In the genomic region with DNA sequence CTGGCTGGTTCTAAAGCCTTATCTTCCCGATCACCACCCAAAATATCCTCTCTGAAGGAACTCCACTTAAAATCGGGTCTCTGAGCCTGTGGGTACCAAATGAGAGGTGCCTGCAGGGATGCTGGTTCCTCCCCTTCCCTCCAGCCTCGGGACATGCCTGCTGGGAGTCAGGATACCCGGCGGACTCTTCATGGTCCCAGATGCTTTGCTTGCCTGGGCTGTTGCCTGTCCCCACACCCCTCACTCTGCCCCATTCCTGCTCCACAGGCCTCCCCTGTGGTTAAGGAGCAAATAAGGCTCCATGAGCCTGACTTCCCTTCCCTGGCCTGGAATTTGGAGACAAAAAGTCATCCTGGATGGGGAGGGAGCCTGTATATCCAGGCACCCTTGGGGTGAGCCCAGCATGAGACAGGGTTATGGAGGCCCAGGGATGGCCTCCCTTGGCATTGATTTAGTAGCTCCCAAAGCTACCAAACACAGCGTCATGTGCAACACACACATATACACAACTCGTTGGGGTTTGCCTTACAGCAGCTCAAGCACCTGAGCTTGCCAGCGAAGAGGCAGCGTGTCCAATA, we compare ENCODE assay signal across 23 cellular contexts. TPM values are rescaled to one million over a fixed set of nuclear protein-coding genes. Genes with fewer than 3 reads are reported as not detected.
"Had no signal": no experiment of that assay in that cellular context is flagged by ENCODE, and none has a peak within 500 bp of the region (broad histone marks: within the 10 kb centered on the region; RNA-seq: fewer than 3 reads in every experiment).

No MANE protein-coding gene starts in this region.

- H3K9me3 ChIP-seq: breast epithelium, left lung, pancreas, transverse colon, uterus had no signal

- H3K36me3 Mint-ChIP-seq: activated CD8-positive, alpha-beta memory T cell treated with anti-CD3 and anti-CD28 coated beads, Interleukin-2, amount 10 ng/mL, durations not matched to agents 7 days and 5 days; activated naive CD4-positive, alpha-beta T cell treated with anti-CD3 and anti-CD28 coated beads, Interleukin-2, amount 50 U/mL, for 72 hours; stimulated activated naive B cell treated with anti-CD40 and anti-IgM and Interleukin-4, amounts not matched to agents 10 μg/mL and 1 μg/mL and 100 μg/mL, for 72 hours had no signal

- H3K4me1 ChIP-seq: breast epithelium, left lung, pancreas, transverse colon, uterus had no signal

- H3K27ac ChIP-seq: breast epithelium, left lung, pancreas, transverse colon had no signal

- H3K9me3 Mint-ChIP-seq: activated CD4-positive, alpha-beta T cell treated with anti-CD3 and anti-CD28 coated beads, Interleukin-2, amount 10 ng/mL, durations not matched to agents 7 days and 5 days; activated CD8-positive, alpha-beta T cell treated with anti-CD3 and anti-CD28 coated beads for 36 hours; activated naive CD4-positive, alpha-beta T cell treated with anti-CD3 and anti-CD28 coated beads, Interleukin-2, amount 50 U/mL, for 72 hours; nephron; stimulated activated naive B cell treated with anti-CD40 and anti-IgM and Interleukin-4, amounts not matched to agents 10 μg/mL and 1 μg/mL and 100 μg/mL, for 72 hours had no signal

- FAIRE-seq: astrocyte, pancreas had no signal

- H3K27me3 ChIP-seq: breast epithelium, pancreas, uterus had no signal

- H3K36me3 ChIP-seq: breast epithelium, left lung, pancreas, transverse colon, uterus had no signal

- H3K4me3 ChIP-seq: breast epithelium, left lung, pancreas, transverse colon, uterus had no signal

- DNase-seq: activated CD4-positive, alpha-beta T cell treated with anti-CD3 and anti-CD28 coated beads, Interleukin-2, amount 10 ng/mL, durations not matched to agents 7 days and 5 days; activated CD4-positive, CD25-positive, alpha-beta regulatory T cell treated with anti-CD3 and anti-CD28 coated beads, Interleukin-2, amount 50 U/mL, for 72 hours; activated CD8-positive, alpha-beta memory T cell treated with anti-CD3 and anti-CD28 coated beads, Interleukin-2, amount 10 ng/mL, durations not matched to agents 7 days and 5 days; activated CD8-positive, alpha-beta T cell treated with anti-CD3 and anti-CD28 coated beads for 36 hours; activated effector memory CD4-positive, alpha-beta T cell treated with anti-CD3 and anti-CD28 coated beads, Interleukin-2, amount 50 U/mL, for 16 hours; activated T-cell treated with anti-CD3 and anti-CD28 coated beads for 4 hours; erythroblast; foreskin fibroblast; mammary epithelial cell; midbrain; stimulated activated CD4-positive, alpha-beta T cell treated with anti-CD3 and anti-CD28 coated beads, Interleukin-2, amount 100 ng/mL, for 24 hours; stimulated activated naive B cell treated with anti-CD40 and anti-IgM and Interleukin-4, amounts not matched to agents 10 μg/mL and 1 μg/mL and 100 μg/mL, for 72 hours; SW 1271; T-helper 17 cell; transverse colon had no signal

- H3K4me3 Mint-ChIP-seq: activated CD4-positive, alpha-beta T cell treated with anti-CD3 and anti-CD28 coated beads, Interleukin-2, amount 10 ng/mL, durations not matched to agents 7 days and 5 days; activated CD8-positive, alpha-beta memory T cell treated with anti-CD3 and anti-CD28 coated beads, Interleukin-2, amount 10 ng/mL, durations not matched to agents 7 days and 5 days; activated CD8-positive, alpha-beta T cell treated with anti-CD3 and anti-CD28 coated beads for 36 hours; nephron; stimulated activated naive B cell treated with anti-CD40 and anti-IgM and Interleukin-4, amounts not matched to agents 10 μg/mL and 1 μg/mL and 100 μg/mL, for 72 hours; T-helper 17 cell had no signal

- ATAC-seq: activated CD8-positive, alpha-beta memory T cell treated with anti-CD3 and anti-CD28 coated beads, Interleukin-2, amount 10 ng/mL, durations not matched to agents 7 days and 5 days; activated CD8-positive, alpha-beta T cell treated with anti-CD3 and anti-CD28 coated beads for 36 hours; activated naive CD4-positive, alpha-beta T cell treated with anti-CD3 and anti-CD28 coated beads, Interleukin-2, amount 50 U/mL, for 72 hours; left lung; pancreas; right cardiac atrium; stimulated activated naive B cell treated with anti-CD40 and anti-IgM and Interleukin-4, amounts not matched to agents 10 μg/mL and 1 μg/mL and 100 μg/mL, for 72 hours; T-helper 17 cell had no signal

- H3K27ac Mint-ChIP-seq: activated CD4-positive, alpha-beta T cell treated with anti-CD3 and anti-CD28 coated beads, Interleukin-2, amount 10 ng/mL, durations not matched to agents 7 days and 5 days; activated CD8-positive, alpha-beta memory T cell treated with anti-CD3 and anti-CD28 coated beads, Interleukin-2, amount 10 ng/mL, durations not matched to agents 7 days and 5 days; activated CD8-positive, alpha-beta T cell treated with anti-CD3 and anti-CD28 coated beads for 36 hours; activated naive CD4-positive, alpha-beta T cell treated with anti-CD3 and anti-CD28 coated beads, Interleukin-2, amount 50 U/mL, for 72 hours; stimulated activated naive B cell treated with anti-CD40 and anti-IgM and Interleukin-4, amounts not matched to agents 10 μg/mL and 1 μg/mL and 100 μg/mL, for 72 hours; T-helper 17 cell had no signal

- H3K4me1 Mint-ChIP-seq: activated CD4-positive, alpha-beta T cell treated with anti-CD3 and anti-CD28 coated beads, Interleukin-2, amount 10 ng/mL, durations not matched to agents 7 days and 5 days; activated CD8-positive, alpha-beta memory T cell treated with anti-CD3 and anti-CD28 coated beads, Interleukin-2, amount 10 ng/mL, durations not matched to agents 7 days and 5 days had no signal

RNA-seq across cellular contexts. Expression of gene CORO2B, which starts 12.3 kb away (rescaled TPM):
- total RNA-seq: activated CD4-positive, alpha-beta T cell treated with anti-CD3 and anti-CD28 coated beads, Interleukin-2, amount 10 ng/mL, durations not matched to agents 7 days and 5 days; activated CD8-positive, alpha-beta memory T cell treated with anti-CD3 and anti-CD28 coated beads, Interleukin-2, amount 10 ng/mL, durations not matched to agents 7 days and 5 days; activated CD8-positive, alpha-beta T cell treated with anti-CD3 and anti-CD28 coated beads for 36 hours; T-helper 17 cell had no signal
